ENCODE assay signal across 8 cellular contexts in the genomic region with DNA sequence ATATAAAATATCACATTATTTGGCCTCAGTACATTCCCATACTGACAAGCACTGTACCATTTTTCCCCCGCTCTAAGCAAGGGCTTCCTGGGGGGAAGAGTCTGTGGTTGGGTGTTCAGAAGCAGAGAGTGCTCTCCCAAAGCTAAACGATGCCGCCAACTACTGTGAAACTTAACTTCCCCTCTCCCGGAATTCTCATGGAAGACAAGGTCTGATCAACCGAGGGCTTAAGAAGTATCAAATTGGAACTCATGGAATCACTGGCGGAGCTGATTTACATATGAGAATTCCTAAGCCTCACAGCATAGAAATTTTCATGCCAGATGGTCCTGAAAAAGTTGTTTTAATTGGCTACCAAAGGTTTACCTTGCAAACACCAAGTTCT. TPM values are rescaled to one million over a fixed set of nuclear protein-coding genes. Genes with fewer than 3 reads are reported as not detected.
A peak's percentile ranks its signal among the peaks of the same experiment; 100 is the strongest.
DNase-seq lines count a peak whose midpoint lies in the region; ATAC-seq and TF ChIP-seq lines count a peak whose summit lies in the region.

No MANE protein-coding gene starts in this region.

- peak; percentile 11 for ATAC-seq in GM19438 (IDR thresholded peaks at IDR 0.05; ENCODE audit: low read depth, unreplicated experiment)

- peak overlapping the region; percentile 88 for H3K9ac ChIP-seq in OCI-LY1 (ENCODE audit: low read length)
- H3K9ac ChIP-seq in duodenal mucosa (ENCODE audit: low read depth in 1 of 2, low read length in 2 of 2) = peak overlapping the region; percentile 49 to 54

- H3K36me3 ChIP-seq in OCI-LY1 (ENCODE audit: insufficient read depth, low read length) (peaks cover 6% of the 10 kb centered on the region), duodenal mucosa (ENCODE audit: control insufficient read depth in 1 of 2, insufficient read depth in 2 of 2, low read length in 2 of 2) (peaks cover 0 to 4% of the 10 kb centered on the region in 2 donors), mesodermal cell (ENCODE audit: control insufficient read depth, insufficient read depth, low read length) (no peaks in the 10 kb centered on the region), vagina (no peaks in the 10 kb centered on the region)

- DNase-seq in CD14-positive monocyte (ENCODE audit: low spot score) (no peak), vagina (ENCODE audit: extremely low spot score in 2 of 2) (no peak), cerebellar cortex (ENCODE audit: low spot score) (no peak), middle frontal gyrus (ENCODE audit: extremely low spot score, low spot score) (no peak)

- H2AFZ ChIP-seq in OCI-LY1 (ENCODE audit: low read length) = peak overlapping the region; percentile 65; the same call in 1 of the 2 replicates

- peaks cover 16 to 17% of the 10 kb centered on the region in 2 donors for H3K36me3 Mint-ChIP-seq in CD14-positive monocyte

- peaks cover 2 to 5% (median 3%) of the 10 kb centered on the region in 3 donors for H3K27me3 Mint-ChIP-seq in CD14-positive monocyte (ENCODE audit: low read depth in 3 of 3)

- H3K27ac ChIP-seq in OCI-LY1 (ENCODE audit: low read depth, low read length, poor library complexity, severe bottlenecking) (no peak overlapping the region), duodenal mucosa (ENCODE audit: low read depth, low read length) (no peak overlapping the region), mesodermal cell (ENCODE audit: low read depth, low read length, severe bottlenecking) (peak overlapping the region; percentile 11), vagina (peak overlapping the region; percentile 94)

- TF ChIP-seq CTCF in CD14-positive monocyte (IDR thresholded peaks at IDR 0.05) (no peak), OCI-LY1 (IDR thresholded peaks at IDR 0.05; ENCODE audit: low read length) (no peak), vagina (IDR thresholded peaks at IDR 0.05) (no peak)

- peak overlapping the region; percentile 79 for H3K4me3 ChIP-seq in OCI-LY1 (ENCODE audit: low read depth, low read length, poor library complexity, severe bottlenecking)
- H3K4me3 ChIP-seq in duodenal mucosa (ENCODE audit: low read depth in 1 of 2, low read length in 2 of 2) = peak overlapping the region; percentile 91 to 92
- H3K4me3 ChIP-seq in mesodermal cell (ENCODE audit: extremely low read depth, insufficient read depth, low read length, poor library complexity, severe bottlenecking) = peak overlapping the region; percentile 80
- H3K4me3 ChIP-seq in vagina = peak overlapping the region; percentile 61 to 94

- H3K9me2 ChIP-seq in OCI-LY1 (ENCODE audit: low read depth, low read length) = no peaks in the 10 kb centered on the region

- H3K4me2 ChIP-seq in OCI-LY1 (ENCODE audit: low read length) = peak overlapping the region; percentile 84

- H3K4me1 ChIP-seq in OCI-LY1 (ENCODE audit: insufficient read depth, low read length, severe bottlenecking) (peaks cover 32% of the 10 kb centered on the region), duodenal mucosa (ENCODE audit: control insufficient read depth in 1 of 2, insufficient read depth in 2 of 2, low read length in 2 of 2) (peaks cover 24 to 25% of the 10 kb centered on the region in 2 donors), mesodermal cell (ENCODE audit: control insufficient read depth, insufficient read depth, low read length, poor library complexity, severe bottlenecking) (peaks cover 8% of the 10 kb centered on the region), vagina (peaks cover 23% of the 10 kb centered on the region)

- H3F3A ChIP-seq in OCI-LY1 (ENCODE audit: insufficient read depth, low read length) = no peaks in the 10 kb centered on the region

- peaks cover 13 to 22% (median 16%) of the 10 kb centered on the region in 7 donors for H3K9me3 Mint-ChIP-seq in CD14-positive monocyte

- H3K4me1 Mint-ChIP-seq in CD14-positive monocyte = peaks cover 29% of the 10 kb centered on the region

- no peaks in the 10 kb centered on the region for H3K27me3 ChIP-seq in OCI-LY1 (ENCODE audit: insufficient read depth, low read length)
- no peaks in the 10 kb centered on the region for H3K27me3 ChIP-seq in duodenal mucosa (ENCODE audit: control insufficient read depth in 1 of 2, insufficient read depth in 2 of 2, low read length in 2 of 2)
- no peaks in the 10 kb centered on the region for H3K27me3 ChIP-seq in vagina

- WGBS in mesodermal cell (ENCODE audit: insufficient coverage in 2 of 2), 2 experiments = 17 to 52% methylated on average over 3 to 4 of the region's 6 CpGs

- no peaks in the 10 kb centered on the region for H4K20me1 ChIP-seq in OCI-LY1 (ENCODE audit: insufficient read depth, low read length)

- H3K9me3 ChIP-seq in OCI-LY1 (ENCODE audit: low read length) = 0 out of 2 replicates have a peak, but pooled peaks cover 3% of the 10 kb centered on the region
- no peaks in the 10 kb centered on the region for H3K9me3 ChIP-seq in duodenal mucosa (ENCODE audit: control insufficient read depth in 1 of 2, low read length in 2 of 2)
- H3K9me3 ChIP-seq in mesodermal cell (ENCODE audit: control insufficient read depth, low read length) = peaks cover 24% of the 10 kb centered on the region
- no peaks in the 10 kb centered on the region for H3K9me3 ChIP-seq in vagina

- H3K79me2 ChIP-seq in OCI-LY1 (ENCODE audit: insufficient read depth, low read length) = peaks cover 42% of the 10 kb centered on the region

- no peak for TF ChIP-seq POLR2A in vagina (IDR thresholded peaks at IDR 0.05)

- H3K27ac Mint-ChIP-seq in CD14-positive monocyte = peak overlapping the region in 6 of 7 donors; percentile 42 to 88 (median 78)

- intact Hi-C loops in CD14-positive monocyte (cut with micrococcal nuclease) (loop anchor here in 1 of 2 donors (5.0 kb wide), 1 partner anchor 48 kb away; no protein-coding TSS in a partner anchor), vagina (cut with DNase I) (no loop called here)

- peak overlapping the region; percentile 91 to 95 for H3K4me3 Mint-ChIP-seq in CD14-positive monocyte

RNA-seq across cellular contexts. Expression of a gene that starts 0.4 kb away (rescaled TPM):
- polyA plus RNA-seq in CD14-positive monocyte = 100 to 1,000 TPM in 1 of 2 donors, 10 to 100 TPM in 1; 91.7 to 100 TPM
- 102 TPM for polyA plus RNA-seq in mesodermal cell (2013, experiment 1 of 2)
- 99.1 TPM for polyA plus RNA-seq in mesodermal cell (2013, experiment 2 of 2)
- total RNA-seq in vagina = 109 TPM

RNA-seq across cellular contexts. Expression of a gene that starts 54.4 kb away (rescaled TPM):
- not detected for polyA plus RNA-seq in CD14-positive monocyte
- not detected for polyA plus RNA-seq in mesodermal cell (2013, experiment 1 of 2)
- not detected for polyA plus RNA-seq in mesodermal cell (2013, experiment 2 of 2)
- total RNA-seq in vagina = not detected

Comparison
In these comparisons a context has a peak if more than half of its experiments do, and no peak if none do; other contexts are left out.
1. H3K27ac ChIP-seq: peak in mesodermal cell (single experiment) and vagina (single experiment); none in OCI-LY1 (single experiment) and duodenal mucosa (single experiment).
2. Peak in every context shown above with its lines, with median percentiles within 50 percentile points of each other: H3K4me3 ChIP-seq.